ENCODE assay signal across 8 cellular contexts in the genomic region with DNA sequence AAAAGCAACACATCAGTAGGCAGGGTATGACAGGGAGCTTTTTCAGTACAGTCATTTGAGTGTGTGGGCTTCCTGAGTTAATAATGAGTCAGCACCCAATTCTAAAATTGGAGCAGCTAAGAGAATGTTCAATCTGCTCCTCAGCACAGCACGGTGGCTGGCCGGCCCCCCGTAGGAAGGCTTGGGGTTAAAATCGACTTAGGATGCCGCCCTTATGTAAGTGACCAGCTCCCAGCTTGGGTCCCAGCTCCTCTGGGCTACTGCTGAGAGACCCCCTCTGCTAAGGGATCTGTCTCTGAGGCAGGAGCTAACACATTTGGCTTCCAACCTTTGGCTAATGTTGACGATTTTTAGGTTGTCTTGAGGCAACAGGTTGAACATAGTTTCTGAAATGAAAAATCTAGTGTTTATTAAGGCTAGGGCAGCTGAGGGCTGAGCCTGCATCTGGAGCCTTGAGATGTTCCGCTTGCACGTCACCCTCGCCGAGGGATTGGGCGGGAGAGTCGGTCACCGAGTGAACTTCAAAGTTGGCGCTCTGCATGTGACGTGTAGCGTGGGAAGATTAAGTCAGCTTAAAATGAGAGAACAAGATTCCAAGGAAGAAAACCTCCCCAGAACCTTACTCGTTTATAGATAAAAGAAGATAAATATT.
A peak's percentile ranks its signal among the peaks of the same experiment; 100 is the strongest.
DNase-seq lines count a peak whose midpoint lies in the region; ATAC-seq and TF ChIP-seq lines count a peak whose summit lies in the region.
"Not testable (repeated sequence)": the region's sequence is repeated elsewhere in the genome, so short reads cannot be mapped to it uniquely, and the experiment has no call there.

No MANE protein-coding gene starts in this region.

- peak overlapping the region; percentile 80 to 86 for H3K27ac ChIP-seq in coronary artery

- H3K9me2 ChIP-seq in Loucy (replicated peaks; ENCODE audit: low read depth, low read length) = not testable (repeated sequence)

- H3K4me3 Mint-ChIP-seq in activated CD8-positive, alpha-beta T cell treated with anti-CD3 and anti-CD28 coated beads for 36 hours = peak overlapping the region; percentile 73

- H3K9me3 Mint-ChIP-seq in activated CD8-positive, alpha-beta T cell treated with anti-CD3 and anti-CD28 coated beads for 36 hours = not testable (repeated sequence)

- CTCF ChIA-PET in activated CD8-positive, alpha-beta T cell treated with anti-CD3 and anti-CD28 coated beads for 36 hours (lab: Charles Lee) = not testable (repeated sequence)

- H3K4me1 ChIP-seq in Loucy (ENCODE audit: insufficient read depth, low read length, poor library complexity, severe bottlenecking) = not testable (repeated sequence)

- not testable (repeated sequence) for H3F3A ChIP-seq in Loucy (ENCODE audit: low read depth)

- intact Hi-C loops in activated CD8-positive, alpha-beta T cell treated with anti-CD3 and anti-CD28 coated beads for 36 hours (cut with micrococcal nuclease) = not testable (repeated sequence)

- DNase-seq in Daoy (ENCODE audit: low read depth) = peak; percentile 37
- peak; percentile 23 for DNase-seq in activated CD8-positive, alpha-beta T cell treated with anti-CD3 and anti-CD28 coated beads for 36 hours
- not testable (repeated sequence) for DNase-seq in coronary artery (ENCODE audit: low spot score); left lobe of liver (ENCODE audit: low spot score)
- DNase-seq in stimulated activated CD4-positive, alpha-beta T cell treated with anti-CD3 and anti-CD28 coated beads, Interleukin-4, amount 100 ng/mL, for 24 hours = peak; percentile 56

- not testable (repeated sequence) for H3K36me3 Mint-ChIP-seq in activated CD8-positive, alpha-beta T cell treated with anti-CD3 and anti-CD28 coated beads for 36 hours (ENCODE audit: low read depth)

- H3K27me3 ChIP-seq in Loucy (ENCODE audit: insufficient read depth, low read length, poor library complexity, severe bottlenecking) = not testable (repeated sequence)

- H3K27me3 Mint-ChIP-seq in activated CD8-positive, alpha-beta T cell treated with anti-CD3 and anti-CD28 coated beads for 36 hours = not testable (repeated sequence)

- H3K4me1 Mint-ChIP-seq in activated CD8-positive, alpha-beta T cell treated with anti-CD3 and anti-CD28 coated beads for 36 hours (ENCODE audit: low read depth) = peaks cover 13% of the 10 kb centered on the region

- not testable (repeated sequence) for H2AFZ ChIP-seq in Loucy (ENCODE audit: low read length)

- H4K20me1 ChIP-seq in Loucy (ENCODE audit: insufficient read depth, low read length, poor library complexity, severe bottlenecking) = not testable (repeated sequence)

- H3K9me3 ChIP-seq in Loucy (ENCODE audit: insufficient read depth, low read depth, low read length) = not testable (repeated sequence)

- H3K79me2 ChIP-seq in Loucy (ENCODE audit: insufficient read depth, low read length) = not testable (repeated sequence)

- H3K4me3 ChIP-seq in Loucy (ENCODE audit: low read length, poor library complexity, severe bottlenecking) = peak overlapping the region; percentile 48
- H3K4me3 ChIP-seq in coronary artery = peak overlapping the region; percentile 60

- TF ChIP-seq CTCF in Loucy (conservative IDR thresholded peaks at IDR 0.05; ENCODE audit: low read length); activated CD8-positive, alpha-beta T cell treated with anti-CD3 and anti-CD28 coated beads for 36 hours (IDR thresholded peaks at IDR 0.05); coronary artery (IDR thresholded peaks at IDR 0.05): not testable (repeated sequence)

- ATAC-seq in GM19468 (IDR thresholded peaks at IDR 0.05; ENCODE audit: extremely low read depth, unreplicated experiment) (peak; percentile 27), HG02981 (IDR thresholded peaks at IDR 0.05; ENCODE audit: unreplicated experiment) (peak; percentile 70), left lobe of liver (peak; percentile 22)
- peak; percentile 66 for ATAC-seq in activated CD8-positive, alpha-beta T cell treated with anti-CD3 and anti-CD28 coated beads for 36 hours

- POLR2A ChIA-PET in activated CD8-positive, alpha-beta T cell treated with anti-CD3 and anti-CD28 coated beads for 36 hours (lab: Charles Lee) = not testable (repeated sequence)

- H3K9ac ChIP-seq in Loucy (ENCODE audit: low read depth, low read length, poor library complexity, severe bottlenecking) = not testable (repeated sequence)

- H3K4me2 ChIP-seq in Loucy (ENCODE audit: low read depth, low read length, poor library complexity, severe bottlenecking) = not testable (repeated sequence)

- H3K36me3 ChIP-seq in Loucy (ENCODE audit: insufficient read depth, low read length) = not testable (repeated sequence)

- H3K27ac Mint-ChIP-seq in activated CD8-positive, alpha-beta T cell treated with anti-CD3 and anti-CD28 coated beads for 36 hours = peak overlapping the region; percentile 83
